1 cellular context compared by ENCODE assay signal in the genomic region with DNA sequence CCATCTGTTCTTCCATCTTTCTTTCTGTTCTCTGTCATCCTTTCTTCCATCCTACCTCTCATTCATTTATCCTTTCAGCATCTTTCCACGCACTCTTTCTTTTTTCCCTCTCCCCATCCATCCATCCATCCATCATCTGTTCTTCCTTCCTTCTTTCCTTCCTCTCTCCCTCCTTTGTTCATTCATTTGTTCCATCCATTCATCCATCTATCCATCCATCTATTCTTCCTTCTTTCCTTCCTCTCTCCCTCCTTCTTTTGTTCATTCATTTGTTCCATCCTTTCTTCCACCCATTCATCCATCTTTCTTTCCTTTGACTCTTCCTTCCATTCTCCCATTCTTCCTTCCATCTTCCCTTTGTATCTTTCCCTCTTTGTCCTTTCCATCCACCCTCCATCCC.
TF ChIP-seq lines count a peak whose summit lies in the region.

No MANE protein-coding gene starts in this region.

TF ChIP-seq in GM23338, 12 proteins besides CTCF, POLR2A, EP300 and RAD21:
- TF ChIP-seq, protein P1, sequence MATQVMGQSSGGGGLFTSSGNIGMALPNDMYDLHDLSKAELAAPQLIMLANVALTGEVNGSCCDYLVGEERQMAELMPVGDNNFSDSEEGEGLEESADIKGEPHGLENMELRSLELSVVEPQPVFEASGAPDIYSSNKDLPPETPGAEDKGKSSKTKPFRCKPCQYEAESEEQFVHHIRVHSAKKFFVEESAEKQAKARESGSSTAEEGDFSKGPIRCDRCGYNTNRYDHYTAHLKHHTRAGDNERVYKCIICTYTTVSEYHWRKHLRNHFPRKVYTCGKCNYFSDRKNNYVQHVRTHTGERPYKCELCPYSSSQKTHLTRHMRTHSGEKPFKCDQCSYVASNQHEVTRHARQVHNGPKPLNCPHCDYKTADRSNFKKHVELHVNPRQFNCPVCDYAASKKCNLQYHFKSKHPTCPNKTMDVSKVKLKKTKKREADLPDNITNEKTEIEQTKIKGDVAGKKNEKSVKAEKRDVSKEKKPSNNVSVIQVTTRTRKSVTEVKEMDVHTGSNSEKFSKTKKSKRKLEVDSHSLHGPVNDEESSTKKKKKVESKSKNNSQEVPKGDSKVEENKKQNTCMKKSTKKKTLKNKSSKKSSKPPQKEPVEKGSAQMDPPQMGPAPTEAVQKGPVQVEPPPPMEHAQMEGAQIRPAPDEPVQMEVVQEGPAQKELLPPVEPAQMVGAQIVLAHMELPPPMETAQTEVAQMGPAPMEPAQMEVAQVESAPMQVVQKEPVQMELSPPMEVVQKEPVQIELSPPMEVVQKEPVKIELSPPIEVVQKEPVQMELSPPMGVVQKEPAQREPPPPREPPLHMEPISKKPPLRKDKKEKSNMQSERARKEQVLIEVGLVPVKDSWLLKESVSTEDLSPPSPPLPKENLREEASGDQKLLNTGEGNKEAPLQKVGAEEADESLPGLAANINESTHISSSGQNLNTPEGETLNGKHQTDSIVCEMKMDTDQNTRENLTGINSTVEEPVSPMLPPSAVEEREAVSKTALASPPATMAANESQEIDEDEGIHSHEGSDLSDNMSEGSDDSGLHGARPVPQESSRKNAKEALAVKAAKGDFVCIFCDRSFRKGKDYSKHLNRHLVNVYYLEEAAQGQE (IDR thresholded peaks at IDR 0.05; ENCODE audit: unreplicated experiment), result no peak
- TF ChIP-seq EZH2phosphoT487 (IDR thresholded peaks at IDR 0.05; ENCODE audit: unreplicated experiment) (no peak), STAT1 (IDR thresholded peaks at IDR 0.05; ENCODE audit: unreplicated experiment) (no peak), JUNB (IDR thresholded peaks at IDR 0.05; ENCODE audit: unreplicated experiment) (no peak), CREB1 (CRISPR knock-in tag; IDR thresholded peaks at IDR 0.05; ENCODE audit: low read depth) (no peak), POLR2AphosphoS5 (IDR thresholded peaks at IDR 0.05; ENCODE audit: low read depth) (no peak), EZH2 (IDR thresholded peaks at IDR 0.05; ENCODE audit: low read depth, unreplicated experiment) (no peak), NANOG (IDR thresholded peaks at IDR 0.05; ENCODE audit: borderline replicate concordance) (no peak), ZNF114 (CRISPR knock-in tag; IDR thresholded peaks at IDR 0.05) (no peak)
- TF ChIP-seq, protein P2, sequence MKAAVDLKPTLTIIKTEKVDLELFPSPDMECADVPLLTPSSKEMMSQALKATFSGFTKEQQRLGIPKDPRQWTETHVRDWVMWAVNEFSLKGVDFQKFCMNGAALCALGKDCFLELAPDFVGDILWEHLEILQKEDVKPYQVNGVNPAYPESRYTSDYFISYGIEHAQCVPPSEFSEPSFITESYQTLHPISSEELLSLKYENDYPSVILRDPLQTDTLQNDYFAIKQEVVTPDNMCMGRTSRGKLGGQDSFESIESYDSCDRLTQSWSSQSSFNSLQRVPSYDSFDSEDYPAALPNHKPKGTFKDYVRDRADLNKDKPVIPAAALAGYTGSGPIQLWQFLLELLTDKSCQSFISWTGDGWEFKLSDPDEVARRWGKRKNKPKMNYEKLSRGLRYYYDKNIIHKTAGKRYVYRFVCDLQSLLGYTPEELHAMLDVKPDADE (IDR thresholded peaks at IDR 0.05), result no peak
- TF ChIP-seq, protein P3, sequence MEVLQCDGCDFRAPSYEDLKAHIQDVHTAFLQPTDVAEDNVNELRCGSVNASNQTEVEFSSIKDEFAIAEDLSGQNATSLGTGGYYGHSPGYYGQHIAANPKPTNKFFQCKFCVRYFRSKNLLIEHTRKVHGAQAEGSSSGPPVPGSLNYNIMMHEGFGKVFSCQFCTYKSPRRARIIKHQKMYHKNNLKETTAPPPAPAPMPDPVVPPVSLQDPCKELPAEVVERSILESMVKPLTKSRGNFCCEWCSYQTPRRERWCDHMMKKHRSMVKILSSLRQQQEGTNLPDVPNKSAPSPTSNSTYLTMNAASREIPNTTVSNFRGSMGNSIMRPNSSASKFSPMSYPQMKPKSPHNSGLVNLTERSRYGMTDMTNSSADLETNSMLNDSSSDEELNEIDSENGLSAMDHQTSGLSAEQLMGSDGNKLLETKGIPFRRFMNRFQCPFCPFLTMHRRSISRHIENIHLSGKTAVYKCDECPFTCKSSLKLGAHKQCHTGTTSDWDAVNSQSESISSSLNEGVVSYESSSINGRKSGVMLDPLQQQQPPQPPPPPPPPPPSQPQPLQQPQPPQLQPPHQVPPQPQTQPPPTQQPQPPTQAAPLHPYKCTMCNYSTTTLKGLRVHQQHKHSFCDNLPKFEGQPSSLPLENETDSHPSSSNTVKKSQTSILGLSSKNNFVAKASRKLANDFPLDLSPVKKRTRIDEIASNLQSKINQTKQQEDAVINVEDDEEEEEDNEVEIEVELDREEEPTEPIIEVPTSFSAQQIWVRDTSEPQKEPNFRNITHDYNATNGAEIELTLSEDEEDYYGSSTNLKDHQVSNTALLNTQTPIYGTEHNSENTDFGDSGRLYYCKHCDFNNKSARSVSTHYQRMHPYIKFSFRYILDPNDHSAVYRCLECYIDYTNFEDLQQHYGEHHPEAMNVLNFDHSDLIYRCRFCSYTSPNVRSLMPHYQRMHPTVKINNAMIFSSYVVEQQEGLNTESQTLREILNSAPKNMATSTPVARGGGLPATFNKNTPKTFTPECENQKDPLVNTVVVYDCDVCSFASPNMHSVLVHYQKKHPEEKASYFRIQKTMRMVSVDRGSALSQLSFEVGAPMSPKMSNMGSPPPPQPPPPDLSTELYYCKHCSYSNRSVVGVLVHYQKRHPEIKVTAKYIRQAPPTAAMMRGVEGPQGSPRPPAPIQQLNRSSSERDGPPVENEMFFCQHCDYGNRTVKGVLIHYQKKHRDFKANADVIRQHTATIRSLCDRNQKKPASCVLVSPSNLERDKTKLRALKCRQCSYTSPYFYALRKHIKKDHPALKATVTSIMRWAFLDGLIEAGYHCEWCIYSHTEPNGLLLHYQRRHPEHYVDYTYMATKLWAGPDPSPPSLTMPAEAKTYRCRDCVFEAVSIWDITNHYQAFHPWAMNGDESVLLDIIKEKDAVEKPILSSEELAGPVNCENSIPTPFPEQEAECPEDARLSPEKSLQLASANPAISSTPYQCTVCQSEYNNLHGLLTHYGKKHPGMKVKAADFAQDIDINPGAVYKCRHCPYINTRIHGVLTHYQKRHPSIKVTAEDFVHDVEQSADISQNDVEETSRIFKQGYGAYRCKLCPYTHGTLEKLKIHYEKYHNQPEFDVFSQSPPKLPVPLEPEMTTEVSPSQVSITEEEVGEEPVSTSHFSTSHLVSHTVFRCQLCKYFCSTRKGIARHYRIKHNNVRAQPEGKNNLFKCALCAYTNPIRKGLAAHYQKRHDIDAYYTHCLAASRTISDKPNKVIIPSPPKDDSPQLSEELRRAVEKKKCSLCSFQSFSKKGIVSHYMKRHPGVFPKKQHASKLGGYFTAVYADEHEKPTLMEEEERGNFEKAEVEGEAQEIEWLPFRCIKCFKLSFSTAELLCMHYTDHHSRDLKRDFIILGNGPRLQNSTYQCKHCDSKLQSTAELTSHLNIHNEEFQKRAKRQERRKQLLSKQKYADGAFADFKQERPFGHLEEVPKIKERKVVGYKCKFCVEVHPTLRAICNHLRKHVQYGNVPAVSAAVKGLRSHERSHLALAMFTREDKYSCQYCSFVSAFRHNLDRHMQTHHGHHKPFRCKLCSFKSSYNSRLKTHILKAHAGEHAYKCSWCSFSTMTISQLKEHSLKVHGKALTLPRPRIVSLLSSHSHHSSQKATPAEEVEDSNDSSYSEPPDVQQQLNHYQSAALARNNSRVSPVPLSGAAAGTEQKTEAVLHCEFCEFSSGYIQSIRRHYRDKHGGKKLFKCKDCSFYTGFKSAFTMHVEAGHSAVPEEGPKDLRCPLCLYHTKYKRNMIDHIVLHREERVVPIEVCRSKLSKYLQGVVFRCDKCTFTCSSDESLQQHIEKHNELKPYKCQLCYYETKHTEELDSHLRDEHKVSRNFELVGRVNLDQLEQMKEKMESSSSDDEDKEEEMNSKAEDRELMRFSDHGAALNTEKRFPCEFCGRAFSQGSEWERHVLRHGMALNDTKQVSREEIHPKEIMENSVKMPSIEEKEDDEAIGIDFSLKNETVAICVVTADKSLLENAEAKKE (CRISPR knock-in tag; IDR thresholded peaks at IDR 0.05), result no peak
